ENCODE assay signal across 24 cellular contexts in genomic region chr10:51800725-51801455, GRCh38.
"Had no signal": no experiment of that assay in that cellular context is flagged by ENCODE, and none has a peak within 500 bp of the region (broad histone marks: within the 10 kb centered on the region; RNA-seq: fewer than 3 reads in every experiment).

No MANE protein-coding gene starts in this region.

- H3K4me2 ChIP-seq: SK-N-SH had no signal

- H3K27ac ChIP-seq: Peyer's patch, RWPE1, SJCRH30, VCaP had no signal

- H3K4me3 ChIP-seq: MG63, Peyer's patch, SJCRH30 had no signal

- H3K9me3 ChIP-seq: MG63, Peyer's patch, SJCRH30, SK-N-SH had no signal

- H3K36me3 Mint-ChIP-seq: activated naive CD8-positive, alpha-beta T cell treated with anti-CD3 and anti-CD28 coated beads, Interleukin-2, amount 10 ng/mL, durations not matched to agents 7 days and 5 days; brain had no signal

- H3K27me3 ChIP-seq: MG63, Peyer's patch, SJCRH30 had no signal

- H3K27me3 Mint-ChIP-seq: brain; central memory CD8-positive, alpha-beta T cell had no signal

- H3K27ac Mint-ChIP-seq: activated CD4-positive, alpha-beta T cell treated with anti-CD3 and anti-CD28 coated beads for 36 hours; activated CD8-positive, alpha-beta T cell treated with anti-CD3 and anti-CD28 coated beads for 36 hours; activated naive CD8-positive, alpha-beta T cell treated with anti-CD3 and anti-CD28 coated beads, Interleukin-2, amount 10 ng/mL, durations not matched to agents 7 days and 5 days had no signal

- H3K36me3 ChIP-seq: MG63, Peyer's patch, SJCRH30 had no signal

- H3K4me1 Mint-ChIP-seq: activated naive CD8-positive, alpha-beta T cell treated with anti-CD3 and anti-CD28 coated beads, Interleukin-2, amount 10 ng/mL, durations not matched to agents 7 days and 5 days; central memory CD8-positive, alpha-beta T cell had no signal

- H3K9ac ChIP-seq: SK-N-SH had no signal

- H3K4me1 ChIP-seq: Peyer's patch, SJCRH30 had no signal

- H3K9me2 ChIP-seq: SK-N-SH had no signal

- H3K4me3 Mint-ChIP-seq: activated CD4-positive, alpha-beta T cell treated with anti-CD3 and anti-CD28 coated beads for 36 hours; activated CD8-positive, alpha-beta T cell treated with anti-CD3 and anti-CD28 coated beads for 36 hours; activated naive CD8-positive, alpha-beta T cell treated with anti-CD3 and anti-CD28 coated beads, Interleukin-2, amount 10 ng/mL, durations not matched to agents 7 days and 5 days; brain; central memory CD8-positive, alpha-beta T cell had no signal

- H3K9me3 Mint-ChIP-seq: activated CD8-positive, alpha-beta T cell treated with anti-CD3 and anti-CD28 coated beads for 36 hours; activated naive CD8-positive, alpha-beta T cell treated with anti-CD3 and anti-CD28 coated beads, Interleukin-2, amount 10 ng/mL, durations not matched to agents 7 days and 5 days; central memory CD8-positive, alpha-beta T cell had no signal

- ATAC-seq: activated CD4-positive, alpha-beta T cell treated with anti-CD3 and anti-CD28 coated beads for 36 hours; activated CD8-positive, alpha-beta T cell treated with anti-CD3 and anti-CD28 coated beads for 36 hours had no signal

- DNase-seq: activated CD4-positive, alpha-beta T cell treated with anti-CD3 and anti-CD28 coated beads for 36 hours; activated CD4-positive, alpha-beta T cell treated with anti-CD3 and anti-CD28 coated beads, Interleukin-2, amount 50 U/mL, for 1 hour; activated CD8-positive, alpha-beta memory T cell treated with anti-CD3 and anti-CD28 coated beads, Interleukin-2, amount 50 U/mL, for 4 hours; activated CD8-positive, alpha-beta T cell treated with anti-CD3 and anti-CD28 coated beads for 36 hours; activated naive CD4-positive, alpha-beta T cell treated with anti-CD3 and anti-CD28 coated beads, Interleukin-2, amount 50 U/mL, for 16 hours; activated naive CD8-positive, alpha-beta T cell treated with anti-CD3 and anti-CD28 coated beads, Interleukin-2, amount 10 ng/mL, durations not matched to agents 7 days and 5 days; activated T-cell treated with anti-CD3 and anti-CD28 coated beads, Interleukin-2, amount 50 U/mL, for 1 hour; MG63; MV-4-11; NCI-H1105; NCI-H1436; NCI-H1694 treated with DMSO at 0.1 percent for 48 hours; NCI-H2029 treated with DMSO at 0.1 percent for 48 hours; NCI-H446; NCI-H524; Peyer's patch; Right ventricle myocardium superior; SJCRH30; SK-N-SH; T-helper 1 cell had no signal
